Comparison of ENCODE assay signal across 9 cellular contexts in genomic region chr6:12608016-12608860, GRCh38.
DNase-seq lines count a peak whose midpoint lies in the region; ATAC-seq and TF ChIP-seq lines count a peak whose summit lies in the region.
"Had no signal": no experiment of that assay in that cellular context is flagged by ENCODE, and none has a peak within 500 bp of the region (broad histone marks: within the 10 kb centered on the region; RNA-seq: fewer than 3 reads in every experiment).

No MANE protein-coding gene starts in this region.

- no peaks in the 10 kb centered on the region for H4K20me1 ChIP-seq in BLaER1

- peak; percentile 73 for ATAC-seq in GM21360 (IDR thresholded peaks at IDR 0.05; ENCODE audit: unreplicated experiment)
- ATAC-seq in HG03457 (IDR thresholded peaks at IDR 0.05; ENCODE audit: unreplicated experiment): peak; percentile 50
- ATAC-seq in CD8-positive, alpha-beta T cell: no peak

- no peaks in the 10 kb centered on the region for H3K9me3 ChIP-seq in BLaER1
- no peaks in the 10 kb centered on the region for H3K9me3 ChIP-seq in CD8-positive, alpha-beta T cell (ENCODE audit: low read length)

- H3K4me1 ChIP-seq in BLaER1: peaks cover 13% of the 10 kb centered on the region
- no peaks in the 10 kb centered on the region for H3K4me1 ChIP-seq in CD8-positive, alpha-beta T cell (ENCODE audit: insufficient read depth, low read length)

- H3K4me3 Mint-ChIP-seq in CD8-positive, alpha-beta T cell: no peak overlapping the region
- H3K4me3 Mint-ChIP-seq: natural killer cell treated with Interleukin-12 subunit alpha and Interleukin-12 subunit beta and Interleukin-15 and Interleukin-18, amount 100 ng/mL, for 72 hours had no signal

- H3K4me1 Mint-ChIP-seq in CD8-positive, alpha-beta T cell (ENCODE audit: low read depth): no peaks in the 10 kb centered on the region

- CTCF ChIA-PET in CD8-positive, alpha-beta T cell (lab: Charles Lee): interaction anchor here (4.2 kb wide), 1 partner anchor 953 kb away, joined by 24 read pairs; no protein-coding TSS in a partner anchor

- no peak overlapping the region for H3K27ac Mint-ChIP-seq in CD8-positive, alpha-beta T cell
- H3K27ac Mint-ChIP-seq: natural killer cell treated with Interleukin-12 subunit alpha and Interleukin-12 subunit beta and Interleukin-15 and Interleukin-18, amount 100 ng/mL, for 72 hours had no signal

- H3K9ac ChIP-seq in BLaER1: no peak overlapping the region

- H3K27me3 Mint-ChIP-seq in CD8-positive, alpha-beta T cell (ENCODE audit: low read depth): peaks cover 10% of the 10 kb centered on the region

- H3K27me3 ChIP-seq in BLaER1: no peaks in the 10 kb centered on the region
- H3K27me3 ChIP-seq in CD8-positive, alpha-beta T cell (ENCODE audit: insufficient read depth, low read length): no peaks in the 10 kb centered on the region

- no peaks in the 10 kb centered on the region for H3K9me3 Mint-ChIP-seq in CD8-positive, alpha-beta T cell
- H3K9me3 Mint-ChIP-seq: natural killer cell treated with Interleukin-12 subunit alpha and Interleukin-12 subunit beta and Interleukin-15 and Interleukin-18, amount 100 ng/mL, for 72 hours had no signal

- POLR2A ChIA-PET in CD8-positive, alpha-beta T cell (lab: Charles Lee): no interaction called here

- H3K27ac ChIP-seq in BLaER1: no peak overlapping the region
- no peak overlapping the region for H3K27ac ChIP-seq in CD8-positive, alpha-beta T cell (ENCODE audit: low read depth, low read length)

- peak overlapping the region; percentile 13; the same call in 1 of the 2 replicates for H3K4me2 ChIP-seq in BLaER1

- no peaks in the 10 kb centered on the region for H3K36me3 ChIP-seq in BLaER1
- H3K36me3 ChIP-seq in CD8-positive, alpha-beta T cell (ENCODE audit: insufficient read depth, low read length): no peaks in the 10 kb centered on the region

- H3K4me3 ChIP-seq in BLaER1: no peak overlapping the region
- H3K4me3 ChIP-seq in cardiac fibroblast (replicated peaks in 1 of 2; ENCODE audit: low read depth in 2 of 2, low read length in 2 of 2): no peak overlapping the region
- no peak overlapping the region for H3K4me3 ChIP-seq in CD8-positive, alpha-beta T cell (ENCODE audit: low read depth, low read length)

- intact Hi-C loops in CD8-positive, alpha-beta T cell (cut with DNase I, micrococcal nuclease): loop anchor here in 1 of 2 experiments (10.0 kb wide), 1 partner anchor 453 kb away; no protein-coding TSS in a partner anchor

- TF ChIP-seq CTCF in cardiac fibroblast (IDR thresholded peaks at IDR 0.05; ENCODE audit: low read depth, low read length): no peak
- TF ChIP-seq CTCF in CD8-positive, alpha-beta T cell (IDR thresholded peaks at IDR 0.05): no peak

- DNase-seq in cardiac fibroblast (ENCODE audit: low read depth in 2 of 2): peak; percentile 31 to 55
- no peak for DNase-seq in NCI-H2227 (lab: John Stamatoyannopoulos, UW; ENCODE audit: unreplicated experiment)
- DNase-seq in NCI-H510A (lab: John Stamatoyannopoulos, UW): no peak
- DNase-seq in activated CD4-positive, alpha-beta T cell treated with anti-CD3 and anti-CD28 coated beads, Interleukin-2, amount 50 U/mL, for 48 hours: no peak
- no peak for DNase-seq in CD8-positive, alpha-beta T cell

- no peaks in the 10 kb centered on the region for H3K36me3 Mint-ChIP-seq in CD8-positive, alpha-beta T cell
- H3K36me3 Mint-ChIP-seq: natural killer cell treated with Interleukin-12 subunit alpha and Interleukin-12 subunit beta and Interleukin-15 and Interleukin-18, amount 100 ng/mL, for 72 hours had no signal

Comparison
In these comparisons a context has a peak if more than half of its experiments do, and no peak if none do; other contexts are left out.
1. DNase-seq: peak in cardiac fibroblast (2 of 2); none in NCI-H2227 (single experiment), NCI-H510A (single experiment), activated CD4-positive, alpha-beta T cell treated with anti-CD3 and anti-CD28 coated beads, Interleukin-2, amount 50 U/mL, for 48 hours (0 of 2) and CD8-positive, alpha-beta T cell (0 of 7).